ENCODE assay signal across 1 cellular context in genomic region chr11:71437399-71437798, GRCh38.
A peak's percentile ranks its signal among the peaks of the same experiment; 100 is the strongest.
TF ChIP-seq lines count a peak whose summit lies in the region.

No MANE protein-coding gene starts in this region.

TF ChIP-seq in K562, 482 proteins besides CTCF, POLR2A, EP300 and RAD21 (continued from another document):
- no peak for TF ChIP-seq TCF3 (CRISPR knock-in tag; IDR thresholded peaks at IDR 0.05)
- peak; percentile 49; the same call in 1 of the 2 replicates for TF ChIP-seq POLR2G (IDR thresholded peaks at IDR 0.05; ENCODE audit: low read depth, low read length)
- TF ChIP-seq OTX1 (CRISPR knock-in tag; IDR thresholded peaks at IDR 0.05), result no peak
